ENCODE assay signal across 16 cellular contexts in genomic region chr9:129685933-129686259, GRCh38. TPM values are rescaled to one million over a fixed set of nuclear protein-coding genes. Genes with fewer than 3 reads are reported as not detected.
DNase-seq lines count a peak whose midpoint lies in the region; ATAC-seq and TF ChIP-seq lines count a peak whose summit lies in the region.
"Had no signal": no experiment of that assay in that cellular context is flagged by ENCODE, and none has a peak within 500 bp of the region (broad histone marks: within the 10 kb centered on the region; RNA-seq: fewer than 3 reads in every experiment).

No MANE protein-coding gene starts in this region.

- TF ChIP-seq POLR2A in IMR-90 (IDR thresholded peaks at IDR 0.05; ENCODE audit: low read depth, low read length) (no peak), lower leg skin (IDR thresholded peaks at IDR 0.05) (no peak)

- no peak for DNase-seq in CD8-positive, alpha-beta T cell
- DNase-seq in IMR-90 (no peak), SK-N-MC (ENCODE audit: low read depth, low spot score) (no peak), fibroblast of lung (ENCODE audit: low read depth in 2 of 2) (no peak), foreskin keratinocyte (no peak), mucosa of gallbladder (ENCODE audit: low spot score) (no peak), omental fat pad (ENCODE audit: low spot score) (no peak), lower leg skin (ENCODE audit: low spot score in 2 of 2) (no peak)
- DNase-seq: 8988T; CD4-positive, CD25-positive, alpha-beta regulatory T cell; DMS 273 treated with DMSO at 0.1 percent for 48 hours; GOT3 had no signal

- H2BK5ac ChIP-seq in IMR-90 (ENCODE audit: low read depth, low read length, poor library complexity, severe bottlenecking) = no peak overlapping the region

- H3K56ac ChIP-seq in IMR-90 (ENCODE audit: extremely low read depth, insufficient read depth, low read length) = no peak overlapping the region

- H4K5ac ChIP-seq in IMR-90 (ENCODE audit: low read depth, low read length) = no peak overlapping the region

- intact Hi-C loops in CD8-positive, alpha-beta T cell (cut with DNase I, micrococcal nuclease) = no loop called here
- intact Hi-C loops in IMR-90 (cut with micrococcal nuclease) = no loop called here
- intact Hi-C loops in lower leg skin (cut with DNase I; ENCODE audit: low total_unique reads) = no loop called here

- H4K8ac ChIP-seq in IMR-90 (ENCODE audit: low read depth in 2 of 2, low read length in 2 of 2) = 0 out of 4 replicates have a peak overlapping the region, but pooled peaks of 1 of the 2 experiments have one; percentile 9

- CTCF ChIA-PET in CD8-positive, alpha-beta T cell (lab: Charles Lee) = no interaction called here
- CTCF ChIA-PET in IMR-90 (lab: Yijun Ruan, JAX) = no interaction called here

- no peaks in the 10 kb centered on the region for H3K27me3 ChIP-seq in CD8-positive, alpha-beta T cell (ENCODE audit: insufficient read depth, low read length)
- no peaks in the 10 kb centered on the region for H3K27me3 ChIP-seq in IMR-90 (ENCODE audit: control insufficient read depth, insufficient read depth, low read length)
- H3K27me3 ChIP-seq in fibroblast of lung (ENCODE audit: control insufficient read depth, insufficient read depth, low read length) = no peaks in the 10 kb centered on the region
- H3K27me3 ChIP-seq in foreskin keratinocyte = peaks cover 2% of the 10 kb centered on the region
- H3K27me3 ChIP-seq: BLaER1 treated with 17β-estradiol and CSF1 and Interleukin-3, amounts not matched to agents 10 nM and 100 nM had no signal

- H2AK5ac ChIP-seq in IMR-90 (ENCODE audit: low read depth, low read length) = peak overlapping the region; percentile 62

- H3K4me2 ChIP-seq in IMR-90 (ENCODE audit: low read depth, low read length) (no peak overlapping the region), fibroblast of lung (ENCODE audit: extremely low read depth, insufficient read depth, low read length) (peak overlapping the region; percentile 5)

- H3K9me3 Mint-ChIP-seq in CD8-positive, alpha-beta T cell = no peaks in the 10 kb centered on the region
- H3K9me3 Mint-ChIP-seq: CD4-positive, CD25-positive, alpha-beta regulatory T cell had no signal

- no TSS peak for BruUV-seq in IMR-90 (replicated peaks; lab: Mats Ljungman, UMichigan)

- no peak for TF ChIP-seq CTCF in CD8-positive, alpha-beta T cell (IDR thresholded peaks at IDR 0.05)
- TF ChIP-seq CTCF in IMR-90 (conservative IDR thresholded peaks at IDR 0.05; ENCODE audit: low read depth, low read length) (no peak), fibroblast of lung (conservative IDR thresholded peaks at IDR 0.05 in 1 of 2, IDR thresholded peaks at IDR 0.05 in 1 of 2; ENCODE audit: low read depth in 1 of 2, low read length in 2 of 2) (no peak), foreskin keratinocyte (conservative IDR thresholded peaks at IDR 0.05) (no peak), omental fat pad (IDR thresholded peaks at IDR 0.05) (no peak), lower leg skin (IDR thresholded peaks at IDR 0.05) (no peak)

- TF ChIP-seq RAD21 in IMR-90 (IDR thresholded peaks at IDR 0.05; ENCODE audit: low read length) = no peak

- H2BK120ac ChIP-seq in IMR-90 (ENCODE audit: low read depth, low read length) = no peak overlapping the region

- H3K79me2 ChIP-seq in fibroblast of lung (ENCODE audit: control insufficient read depth, insufficient read depth, low read length) = no peaks in the 10 kb centered on the region

- H3K14ac ChIP-seq in IMR-90 (replicated peaks; ENCODE audit: low read depth, low read length) = no peak overlapping the region

- H3K4me3 Mint-ChIP-seq in CD8-positive, alpha-beta T cell = no peak overlapping the region
- H3K4me3 Mint-ChIP-seq: CD4-positive, CD25-positive, alpha-beta regulatory T cell had no signal

- peak overlapping the region; percentile 29; the same call in 1 of the 2 replicates for H3K4ac ChIP-seq in IMR-90 (ENCODE audit: low read depth, low read length)

- H3K9me1 ChIP-seq in IMR-90 (ENCODE audit: insufficient read depth, low read length) = peaks cover 35% of the 10 kb centered on the region

- H4K91ac ChIP-seq in IMR-90 (ENCODE audit: insufficient read depth, low read depth, low read length) = no peak overlapping the region

- H3K36me3 Mint-ChIP-seq in CD8-positive, alpha-beta T cell = no peaks in the 10 kb centered on the region
- H3K36me3 Mint-ChIP-seq: CD4-positive, CD25-positive, alpha-beta regulatory T cell had no signal

- 0 out of 3 replicates have a peak overlapping the region, but pooled peaks have one; percentile 7 for H2BK15ac ChIP-seq in IMR-90 (ENCODE audit: low read depth, low read length)

- no peak overlapping the region for H3K18ac ChIP-seq in IMR-90 (ENCODE audit: low read depth, low read length)

- H4K20me1 ChIP-seq in IMR-90 (ENCODE audit: insufficient read depth, low read length) (peaks cover 35% of the 10 kb centered on the region; the same call in 1 of the 2 replicates), fibroblast of lung (ENCODE audit: control insufficient read depth, extremely low read depth, insufficient read depth, low read length) (no peaks in the 10 kb centered on the region)
- H4K20me1 ChIP-seq: BLaER1 treated with 17β-estradiol and CSF1 and Interleukin-3, amounts not matched to agents 10 nM and 100 nM had no signal

- H3K9ac ChIP-seq in IMR-90 (ENCODE audit: low read depth, low read length) (no peak overlapping the region), SK-N-MC (ENCODE audit: insufficient read length) (no peak overlapping the region), fibroblast of lung (ENCODE audit: insufficient read depth, low read length) (no peak overlapping the region)
- H3K9ac ChIP-seq: BLaER1 treated with 17β-estradiol and CSF1 and Interleukin-3, amounts not matched to agents 10 nM and 100 nM had no signal

- H2AK9ac ChIP-seq in IMR-90 (replicated peaks; ENCODE audit: low read depth, low read length, poor library complexity) = peak overlapping the region; percentile 20

- no peaks in the 10 kb centered on the region for H3K36me3 ChIP-seq in CD8-positive, alpha-beta T cell (ENCODE audit: insufficient read depth, low read length)
- H3K36me3 ChIP-seq in IMR-90 (ENCODE audit: control insufficient read depth, insufficient read depth, low read length) = peaks cover 27% of the 10 kb centered on the region
- H3K36me3 ChIP-seq in SK-N-MC (ENCODE audit: insufficient read depth, low read length) = peaks cover 18% of the 10 kb centered on the region; the same call in 1 of the 2 replicates
- H3K36me3 ChIP-seq in fibroblast of lung (ENCODE audit: control insufficient read depth, insufficient read depth, low read length) = no peaks in the 10 kb centered on the region
- H3K36me3 ChIP-seq: BLaER1 treated with 17β-estradiol and CSF1 and Interleukin-3, amounts not matched to agents 10 nM and 100 nM; HAP-1 had no signal

- POLR2A ChIA-PET in CD8-positive, alpha-beta T cell (lab: Charles Lee) = no interaction called here
- POLR2A ChIA-PET in IMR-90 (lab: Charles Lee; ENCODE audit: unreplicated experiment) = no interaction called here

- no peak overlapping the region for H3K27ac ChIP-seq in CD8-positive, alpha-beta T cell (ENCODE audit: low read depth, low read length)
- no peak overlapping the region for H3K27ac ChIP-seq in IMR-90 (ENCODE audit: insufficient read depth, low read length)
- H3K27ac ChIP-seq in SK-N-MC = 0 out of 2 replicates have a peak overlapping the region, but pooled peaks have one; percentile 25
- no peak overlapping the region for H3K27ac ChIP-seq in fibroblast of lung (ENCODE audit: insufficient read depth, low read length)
- no peak overlapping the region for H3K27ac ChIP-seq in foreskin keratinocyte
- H3K27ac ChIP-seq: BLaER1 treated with 17β-estradiol and CSF1 and Interleukin-3, amounts not matched to agents 10 nM and 100 nM; HL-60 had no signal

- in situ Hi-C loops in IMR-90 (cut with MboI; ENCODE audit: low sequenced_read_pairs) = no loop called here

- no peak overlapping the region for H3K23ac ChIP-seq in IMR-90 (ENCODE audit: low read depth, low read length)

- no peak overlapping the region for H3K4me3 ChIP-seq in CD8-positive, alpha-beta T cell (ENCODE audit: low read depth, low read length)
- H3K4me3 ChIP-seq in IMR-90 (ENCODE audit: insufficient read depth, low read depth, low read length) = no peak overlapping the region
- no peak overlapping the region for H3K4me3 ChIP-seq in SK-N-MC
- no peak overlapping the region for H3K4me3 ChIP-seq in fibroblast of lung (replicated peaks in 1 of 4; ENCODE audit: control extremely low read depth in 1 of 4, insufficient read depth in 1 of 4, low read depth in 3 of 4, low read length in 4 of 4)
- no peak overlapping the region for H3K4me3 ChIP-seq in lower leg skin (ENCODE audit: low read depth, poor library complexity, severe bottlenecking)
- H3K4me3 ChIP-seq: BLaER1 treated with 17β-estradiol and CSF1 and Interleukin-3, amounts not matched to agents 10 nM and 100 nM; HAP-1 had no signal

- dilution Hi-C loops in IMR-90 (cut with HindIII; ENCODE audit: low sequenced_read_pairs, unreplicated experiment) = no loop called here

- H2BK20ac ChIP-seq in IMR-90 (ENCODE audit: low read depth, low read length) = no peak overlapping the region

- H3K4me1 ChIP-seq in CD8-positive, alpha-beta T cell (ENCODE audit: insufficient read depth, low read length) = no peaks in the 10 kb centered on the region
- H3K4me1 ChIP-seq in IMR-90 (ENCODE audit: control insufficient read depth, insufficient read depth, low read length) = peaks cover 7% of the 10 kb centered on the region; the same call in 1 of the 2 replicates
- peaks cover 3% of the 10 kb centered on the region for H3K4me1 ChIP-seq in fibroblast of lung (ENCODE audit: control insufficient read depth, extremely low read depth, insufficient read depth, low read length)
- no peaks in the 10 kb centered on the region for H3K4me1 ChIP-seq in foreskin keratinocyte
- H3K4me1 ChIP-seq: HAP-1 had no signal

- 81% methylated on average over 2 of the region's 3 CpGs; no CpG with 5 or more reads in 1 of the 2 experiments for WGBS in IMR-90 (ENCODE audit: extremely low coverage in 2 of 2, insufficient read length in 1 of 2), 2 experiments
- 54 to 60% methylated on average over 3 of the region's 3 CpGs for WGBS in lower leg skin, 2 donors

- H3K27ac Mint-ChIP-seq in CD8-positive, alpha-beta T cell = peak overlapping the region; percentile 18

- peak overlapping the region; percentile 66 for H2AFZ ChIP-seq in IMR-90 (replicated peaks; ENCODE audit: low read length, poor library complexity)
- H2AFZ ChIP-seq in fibroblast of lung (ENCODE audit: low read length) = no peak overlapping the region

- H3K9me3 ChIP-seq in CD8-positive, alpha-beta T cell (ENCODE audit: low read length) = no peaks in the 10 kb centered on the region
- H3K9me3 ChIP-seq in IMR-90 (ENCODE audit: control insufficient read depth, insufficient read depth, low read length) (no peaks in the 10 kb centered on the region), SK-N-MC (ENCODE audit: low read depth, low read length) (no peaks in the 10 kb centered on the region), fibroblast of lung (ENCODE audit: control insufficient read depth, insufficient read depth, low read depth, low read length) (no peaks in the 10 kb centered on the region)
- H3K9me3 ChIP-seq: BLaER1 treated with 17β-estradiol and CSF1 and Interleukin-3, amounts not matched to agents 10 nM and 100 nM; HAP-1 had no signal

- H3K79me1 ChIP-seq in IMR-90 (ENCODE audit: low read depth in 1 of 2, low read length in 2 of 2) = peaks cover 36 to 76% of the 10 kb centered on the region in 2 experiments; a peak in 3 of 4 replicates

- ATAC-seq in CD8-positive, alpha-beta T cell = no peak
- ATAC-seq in IMR-90 (ENCODE audit: low read depth) = no peak; the same call in 1 of the 2 replicates
- no peak for ATAC-seq in foreskin keratinocyte
- no peak for ATAC-seq in omental fat pad (ENCODE audit: low FRiP score)

- H3K4me1 Mint-ChIP-seq in CD8-positive, alpha-beta T cell (ENCODE audit: low read depth) = no peaks in the 10 kb centered on the region
- H3K4me1 Mint-ChIP-seq: CD4-positive, CD25-positive, alpha-beta regulatory T cell had no signal

- H3K27me3 Mint-ChIP-seq in CD8-positive, alpha-beta T cell (ENCODE audit: low read depth) = peaks cover 4% of the 10 kb centered on the region

RNA-seq across cellular contexts. Expression of gene PRRX2, which starts 20.4 kb away (rescaled TPM):
- not detected for total RNA-seq in CD8-positive, alpha-beta T cell
- 12.7 and 13.1 TPM in 2 replicates for total RNA-seq in IMR-90 (2012; rRNA removed)
- polyA plus RNA-seq in IMR-90 (2012; rRNA removed) = 35.5 and 45.9 TPM in 2 replicates
- polyA plus RNA-seq in IMR-90 (2012; cell fraction: cytosol; rRNA removed) = 19.5 and 46.6 TPM in 2 replicates
- polyA plus RNA-seq in IMR-90 (2012; cell fraction: nucleus; rRNA removed; ENCODE audit: low replicate concordance) = 10.2 and 29.0 TPM in 2 replicates
- 4.6 and 11.7 TPM in 2 replicates for total RNA-seq in fibroblast of lung
- polyA plus RNA-seq in fibroblast of lung = 3.4 and 4.4 TPM in 2 replicates
- 13.0 and 15.9 TPM in 2 replicates for polyA plus RNA-seq in fibroblast of lung (2012)
- 2.3 and 2.7 TPM in 2 replicates for polyA minus RNA-seq in fibroblast of lung (ENCODE audit: low replicate concordance)
- total RNA-seq in foreskin keratinocyte = not detected in 2 replicates
- polyA plus RNA-seq in foreskin keratinocyte = 0.06 and 0.09 TPM in 2 replicates
- 1.5 TPM for total RNA-seq in mucosa of gallbladder
- 1 to 10 TPM; 3.6 to 7.3 (median 4.0) TPM for total RNA-seq in omental fat pad
- 10 to 100 TPM; 10.7 to 24.1 (median 16.6) TPM for total RNA-seq in lower leg skin
- total RNA-seq: Calu3; CD4-positive, CD25-positive, alpha-beta regulatory T cell had no signal
- polyA plus RNA-seq: CD4-positive, CD25-positive, alpha-beta regulatory T cell had no signal

RNA-seq across cellular contexts. Expression of gene ASB6, which starts 43.9 kb away (rescaled TPM):
- total RNA-seq in CD8-positive, alpha-beta T cell = 10 to 100 TPM; 39.9 to 42.0 TPM
- total RNA-seq in IMR-90 (2012; rRNA removed) = 9.4 and 9.7 TPM in 2 replicates
- polyA plus RNA-seq in IMR-90 (2012; rRNA removed) = 28.9 and 31.4 TPM in 2 replicates
- 22.2 and 27.8 TPM in 2 replicates for polyA plus RNA-seq in IMR-90 (2012; cell fraction: cytosol; rRNA removed)
- 42.0 and 79.1 TPM in 2 replicates for polyA plus RNA-seq in IMR-90 (2012; cell fraction: nucleus; rRNA removed; ENCODE audit: low replicate concordance)
- total RNA-seq in fibroblast of lung = 14.4 and 14.9 TPM in 2 replicates
- 15.4 and 21.1 TPM in 2 replicates for polyA plus RNA-seq in fibroblast of lung
- polyA plus RNA-seq in fibroblast of lung (2012) = 15.8 and 22.9 TPM in 2 replicates
- polyA minus RNA-seq in fibroblast of lung (ENCODE audit: low replicate concordance) = 19.8 and 21.4 TPM in 2 replicates
- 22.7 and 23.2 TPM in 2 replicates for total RNA-seq in foreskin keratinocyte
- polyA plus RNA-seq in foreskin keratinocyte = 20.0 and 21.2 TPM in 2 replicates
- total RNA-seq in mucosa of gallbladder = 21.0 TPM
- 10 to 100 TPM; 14.5 to 35.4 (median 16.3) TPM for total RNA-seq in omental fat pad
- 10 to 100 TPM; 33.0 to 46.9 (median 40.1) TPM for total RNA-seq in lower leg skin

RNA-seq across cellular contexts. Expression of gene NTMT1, which starts 59.9 kb away (rescaled TPM):
- total RNA-seq in CD8-positive, alpha-beta T cell = 10 to 100 TPM; 48.1 to 51.1 TPM
- total RNA-seq in IMR-90 (2012; rRNA removed) (67.8 and 68.1 TPM in 2 replicates), fibroblast of lung (33.1 and 34.2 TPM in 2 replicates), foreskin keratinocyte (64.2 and 70.9 TPM in 2 replicates), mucosa of gallbladder (45.1 TPM), omental fat pad (10 to 100 TPM; 15.8 to 37.9 (median 20.3) TPM), lower leg skin (10 to 100 TPM; 19.7 to 31.0 (median 25.7) TPM)
- polyA plus RNA-seq in IMR-90 (2012; rRNA removed) (88.1 and 108 TPM in 2 replicates), fibroblast of lung (51.9 and 62.1 TPM in 2 replicates), foreskin keratinocyte (130 and 132 TPM in 2 replicates)
- 57.5 and 92.6 TPM in 2 replicates for polyA plus RNA-seq in IMR-90 (2012; cell fraction: cytosol; rRNA removed)
- 56.2 and 66.4 TPM in 2 replicates for polyA plus RNA-seq in IMR-90 (2012; cell fraction: nucleus; rRNA removed; ENCODE audit: low replicate concordance)
- 64.3 and 83.1 TPM in 2 replicates for polyA plus RNA-seq in fibroblast of lung (2012)
- 33.0 and 46.7 TPM in 2 replicates for polyA minus RNA-seq in fibroblast of lung (ENCODE audit: low replicate concordance)
